ENCODE assay signal across 21 cellular contexts in the genomic region with DNA sequence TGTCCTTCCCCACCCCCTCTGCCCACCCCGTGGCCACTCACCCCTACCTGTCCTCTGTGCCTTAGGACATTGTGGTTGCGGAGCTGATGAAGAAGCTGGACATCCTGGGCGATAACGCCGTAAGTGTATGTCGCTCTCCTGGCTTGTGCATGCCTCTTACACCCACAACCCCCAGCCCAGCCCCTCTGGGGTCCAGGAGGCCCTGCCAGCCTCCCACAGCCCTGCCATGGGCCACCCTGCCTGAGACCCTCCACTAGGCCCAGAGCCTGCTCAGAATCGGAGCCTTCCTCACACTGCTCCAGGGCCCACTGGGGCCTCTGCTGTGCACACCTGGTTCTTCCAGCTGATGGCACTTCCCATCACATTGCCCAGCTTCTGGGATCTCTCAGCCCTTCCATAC. TPM values are rescaled to one million over a fixed set of nuclear protein-coding genes. Genes with fewer than 3 reads are reported as not detected.
DNase-seq lines count a peak whose midpoint lies in the region; ATAC-seq and TF ChIP-seq lines count a peak whose summit lies in the region.
"Had no signal": no experiment of that assay in that cellular context is flagged by ENCODE, and none has a peak within 500 bp of the region (broad histone marks: within the 10 kb centered on the region; RNA-seq: fewer than 3 reads in every experiment).

No MANE protein-coding gene starts in this region.

- no peaks in the 10 kb centered on the region for H3K4me1 Mint-ChIP-seq in activated CD4-positive, alpha-beta T cell treated with anti-CD3 and anti-CD28 coated beads for 36 hours
- no peaks in the 10 kb centered on the region for H3K4me1 Mint-ChIP-seq in natural killer cell treated with Interleukin-12 subunit alpha and Interleukin-12 subunit beta and Interleukin-15 and Interleukin-18, amount 100 ng/mL, for 72 hours (ENCODE audit: low read depth in 2 of 2)
- no peaks in the 10 kb centered on the region for H3K4me1 Mint-ChIP-seq in natural killer cell
- H3K4me1 Mint-ChIP-seq: B cell had no signal

- DNase-seq in activated CD4-positive, alpha-beta T cell treated with anti-CD3 and anti-CD28 coated beads for 36 hours, result peak; percentile 3
- DNase-seq in activated CD4-positive, alpha-beta T cell treated with anti-CD3 and anti-CD28 coated beads for 1 hour, result no peak
- peak; percentile 42 for DNase-seq in natural killer cell treated with Interleukin-12 subunit alpha and Interleukin-12 subunit beta and Interleukin-15 and Interleukin-18, amount 100 ng/mL, for 72 hours (ENCODE audit: low spot score)
- DNase-seq in natural killer cell, result no peak
- DNase-seq in mucosa of descending colon, result peak in 2 of 3 donors; percentile 2 to 30
- DNase-seq in hippocampal formation (lab: John Stamatoyannopoulos, UW), result no peak
- no peak for DNase-seq in NOMO-1 treated with dmso at 0.1 percent for 144 hours (lab: John Stamatoyannopoulos, UW; ENCODE audit: unreplicated experiment)
- DNase-seq: 8988T; CD4-positive, alpha-beta T cell; DMS153; GDM1; Kasumi-1; MG63; NCI-H1048; NCI-H1436; NCI-H1930; NCI-H226; NCI-H526 had no signal

- no peaks in the 10 kb centered on the region for H3K9me3 Mint-ChIP-seq in activated CD4-positive, alpha-beta T cell treated with anti-CD3 and anti-CD28 coated beads for 36 hours (ENCODE audit: low read depth)
- no peaks in the 10 kb centered on the region for H3K9me3 Mint-ChIP-seq in natural killer cell treated with Interleukin-12 subunit alpha and Interleukin-12 subunit beta and Interleukin-15 and Interleukin-18, amount 100 ng/mL, for 72 hours
- no peaks in the 10 kb centered on the region for H3K9me3 Mint-ChIP-seq in natural killer cell
- H3K9me3 Mint-ChIP-seq: CD4-positive, alpha-beta T cell had no signal

- ATAC-seq in activated CD4-positive, alpha-beta T cell treated with anti-CD3 and anti-CD28 coated beads for 36 hours, result no peak
- ATAC-seq in natural killer cell treated with Interleukin-12 subunit alpha and Interleukin-12 subunit beta and Interleukin-15 and Interleukin-18, amount 100 ng/mL, for 72 hours, result no peak
- ATAC-seq in natural killer cell, result no peak
- no peak for ATAC-seq in mucosa of descending colon
- no peak for ATAC-seq in GM21576 (IDR thresholded peaks at IDR 0.05; ENCODE audit: unreplicated experiment)

- intact Hi-C loops in activated CD4-positive, alpha-beta T cell treated with anti-CD3 and anti-CD28 coated beads for 36 hours (cut with DNase I, micrococcal nuclease), result no loop called here
- intact Hi-C loops in natural killer cell (cut with micrococcal nuclease), result no loop called here
- intact Hi-C loops in mucosa of descending colon (cut with DNase I, micrococcal nuclease), result loop anchor here in 1 of 2 donors (10.0 kb wide), 1 partner anchor 265 kb away; no protein-coding TSS in a partner anchor

- no peaks in the 10 kb centered on the region for H3K27me3 Mint-ChIP-seq in activated CD4-positive, alpha-beta T cell treated with anti-CD3 and anti-CD28 coated beads for 36 hours
- no peaks in the 10 kb centered on the region for H3K27me3 Mint-ChIP-seq in natural killer cell treated with Interleukin-12 subunit alpha and Interleukin-12 subunit beta and Interleukin-15 and Interleukin-18, amount 100 ng/mL, for 72 hours
- H3K27me3 Mint-ChIP-seq in natural killer cell (ENCODE audit: low read depth in 2 of 2), result no peaks in the 10 kb centered on the region
- H3K27me3 Mint-ChIP-seq: B cell; CD4-positive, alpha-beta T cell had no signal

- no peaks in the 10 kb centered on the region for H3K4me1 ChIP-seq in mucosa of descending colon (ENCODE audit: low read depth)
- H3K4me1 ChIP-seq: HAP-1 had no signal

- no peak overlapping the region for H3K4me3 Mint-ChIP-seq in activated CD4-positive, alpha-beta T cell treated with anti-CD3 and anti-CD28 coated beads for 36 hours
- H3K4me3 Mint-ChIP-seq in natural killer cell treated with Interleukin-12 subunit alpha and Interleukin-12 subunit beta and Interleukin-15 and Interleukin-18, amount 100 ng/mL, for 72 hours, result no peak overlapping the region
- no peak overlapping the region for H3K4me3 Mint-ChIP-seq in natural killer cell
- H3K4me3 Mint-ChIP-seq: B cell; CD4-positive, alpha-beta T cell had no signal

- POLR2A ChIA-PET in activated CD4-positive, alpha-beta T cell treated with anti-CD3 and anti-CD28 coated beads for 36 hours (lab: Charles Lee), result no interaction called here

- TF ChIP-seq CTCF in natural killer cell (IDR thresholded peaks at IDR 0.05) (no peak), mucosa of descending colon (IDR thresholded peaks at IDR 0.05) (no peak)

- no peak overlapping the region for H3K27ac Mint-ChIP-seq in activated CD4-positive, alpha-beta T cell treated with anti-CD3 and anti-CD28 coated beads for 36 hours
- H3K27ac Mint-ChIP-seq in natural killer cell treated with Interleukin-12 subunit alpha and Interleukin-12 subunit beta and Interleukin-15 and Interleukin-18, amount 100 ng/mL, for 72 hours, result no peak overlapping the region
- no peak overlapping the region for H3K27ac Mint-ChIP-seq in natural killer cell
- H3K27ac Mint-ChIP-seq: B cell; CD4-positive, alpha-beta T cell had no signal

- H3K9me3 ChIP-seq in mucosa of descending colon, result no peaks in the 10 kb centered on the region
- H3K9me3 ChIP-seq: HAP-1, MG63 had no signal

- no peak overlapping the region for H3K4me3 ChIP-seq in mucosa of descending colon
- H3K4me3 ChIP-seq: HAP-1, MG63 had no signal

- no peaks in the 10 kb centered on the region for H3K36me3 ChIP-seq in mucosa of descending colon (ENCODE audit: low read depth)
- H3K36me3 ChIP-seq: HAP-1, MG63 had no signal

- CTCF ChIA-PET in activated CD4-positive, alpha-beta T cell treated with anti-CD3 and anti-CD28 coated beads for 36 hours (lab: Charles Lee), result no interaction called here

- H3K36me3 Mint-ChIP-seq in activated CD4-positive, alpha-beta T cell treated with anti-CD3 and anti-CD28 coated beads for 36 hours (ENCODE audit: low read depth), result no peaks in the 10 kb centered on the region
- H3K36me3 Mint-ChIP-seq in natural killer cell treated with Interleukin-12 subunit alpha and Interleukin-12 subunit beta and Interleukin-15 and Interleukin-18, amount 100 ng/mL, for 72 hours, result no peaks in the 10 kb centered on the region
- no peaks in the 10 kb centered on the region for H3K36me3 Mint-ChIP-seq in natural killer cell

RNA-seq across cellular contexts. Expression of a gene that starts 36.8 kb away (rescaled TPM):
- 10 to 100 TPM; 15.0 to 15.2 TPM for total RNA-seq in activated CD4-positive, alpha-beta T cell treated with anti-CD3 and anti-CD28 coated beads for 36 hours
- total RNA-seq in natural killer cell treated with Interleukin-12 subunit alpha and Interleukin-12 subunit beta and Interleukin-15 and Interleukin-18, amount 100 ng/mL, for 72 hours, result 10 to 100 TPM in 1 of 2 donors, 1 to 10 TPM in 1; 6.5 to 19.2 TPM
- total RNA-seq in natural killer cell, result 1 to 10 TPM in 2 of 3 donors, under 1 TPM in 1; 0.40 to 1.3 (median 1.0) TPM
- 1 to 10 TPM in 1 of 3 donors, under 1 TPM in 2; 0.46 to 1.3 (median 0.55) TPM for total RNA-seq in mucosa of descending colon

Comparison
In these comparisons a context has a peak if more than half of its experiments do, and no peak if none do; other contexts are left out.
1. DNase-seq: peak in activated CD4-positive, alpha-beta T cell treated with anti-CD3 and anti-CD28 coated beads for 36 hours (single experiment), natural killer cell treated with Interleukin-12 subunit alpha and Interleukin-12 subunit beta and Interleukin-15 and Interleukin-18, amount 100 ng/mL, for 72 hours (single experiment) and mucosa of descending colon (2 of 3); none in activated CD4-positive, alpha-beta T cell treated with anti-CD3 and anti-CD28 coated beads for 1 hour (single experiment), natural killer cell (single experiment), hippocampal formation (0 of 2) and NOMO-1 treated with dmso at 0.1 percent for 144 hours (single experiment).